In genomic region chr5:76602094-76602726, GRCh38 we compare ENCODE assay signal across 1 cellular context.
TF ChIP-seq lines count a peak whose summit lies in the region.

No MANE protein-coding gene starts in this region.

TF ChIP-seq in SK-N-SH treated with all-trans-retinoic acid at 6 μM for 48 hours, 23 proteins besides CTCF, POLR2A, EP300 and RAD21 (continued from another document):
- TF ChIP-seq TSHZ2 (CRISPR knock-in tag; IDR thresholded peaks at IDR 0.05) (no peak), PATZ1 (CRISPR knock-in tag; IDR thresholded peaks at IDR 0.05; ENCODE audit: borderline replicate concordance) (no peak), ISL1 (CRISPR knock-in tag; IDR thresholded peaks at IDR 0.05) (no peak), ZNF565 (CRISPR knock-in tag; conservative IDR thresholded peaks at IDR 0.05; ENCODE audit: low read depth) (no peak), POU6F1 (CRISPR knock-in tag; IDR thresholded peaks at IDR 0.05; ENCODE audit: borderline replicate concordance, low read depth) (no peak), ZNF8 (CRISPR knock-in tag; IDR thresholded peaks at IDR 0.05) (no peak), OSR1 (CRISPR knock-in tag; IDR thresholded peaks at IDR 0.05) (no peak), TCF4 (CRISPR knock-in tag; IDR thresholded peaks at IDR 0.05; ENCODE audit: borderline replicate concordance) (no peak), ZC3H10 (CRISPR knock-in tag; IDR thresholded peaks at IDR 0.05) (no peak), ZFP3 (CRISPR knock-in tag; IDR thresholded peaks at IDR 0.05) (no peak), ZNF70 (CRISPR knock-in tag; IDR thresholded peaks at IDR 0.05) (no peak), ARNTL (CRISPR knock-in tag; IDR thresholded peaks at IDR 0.05; ENCODE audit: borderline replicate concordance, low read depth) (no peak), BACH2 (CRISPR knock-in tag; IDR thresholded peaks at IDR 0.05; ENCODE audit: borderline replicate concordance) (no peak)
